Comparison of ENCODE assay signal across 8 cellular contexts in genomic region chr6:31680226-31680840, GRCh38. TPM values are rescaled to one million over a fixed set of nuclear protein-coding genes. Genes with fewer than 3 reads are reported as not detected.
A peak's percentile ranks its signal among the peaks of the same experiment; 100 is the strongest.
DNase-seq lines count a peak whose midpoint lies in the region; ATAC-seq and TF ChIP-seq lines count a peak whose summit lies in the region.

No MANE protein-coding gene starts in this region.

- H3K27me3 ChIP-seq in muscle layer of colon (ENCODE audit: control insufficient read depth in 1 of 2, insufficient read depth in 2 of 2, low read length in 2 of 2), result no peaks in the 10 kb centered on the region

- no peaks in the 10 kb centered on the region for H3K9me3 ChIP-seq in muscle layer of colon (ENCODE audit: low read length)

- H3K27ac ChIP-seq in muscle layer of colon (ENCODE audit: low read depth, low read length), result peak overlapping the region; percentile 12

- DNase-seq in activated naive CD4-positive, alpha-beta T cell treated with Interleukin-2 at 50 U/mL for 16 hours, result no peak
- DNase-seq in type B pancreatic cell (ENCODE audit: extremely low spot score, unreplicated experiment) (no peak), NCI-H1105 (lab: John Stamatoyannopoulos, UW) (no peak)

- TF ChIP-seq CTCF in brain (conservative IDR thresholded peaks at IDR 0.05) (no peak), type B pancreatic cell (conservative IDR thresholded peaks at IDR 0.05) (no peak)

- peaks cover 13% of the 10 kb centered on the region for H3K4me1 ChIP-seq in muscle layer of colon (ENCODE audit: insufficient read depth, low read length)

- peak overlapping the region; percentile 28 for H3K9ac ChIP-seq in muscle layer of colon (ENCODE audit: low read length)

- peaks cover 24% of the 10 kb centered on the region for H3K4me1 Mint-ChIP-seq in activated naive CD4-positive, alpha-beta T cell treated with anti-CD3 and anti-CD28 coated beads, Interleukin-2, amount 50 U/mL, for 24 hours
- H3K4me1 Mint-ChIP-seq in brain (peaks cover 38% of the 10 kb centered on the region), type B pancreatic cell (ENCODE audit: unreplicated experiment) (peaks cover 20% of the 10 kb centered on the region)

- H3K9me3 Mint-ChIP-seq in activated naive CD4-positive, alpha-beta T cell treated with anti-CD3 and anti-CD28 coated beads, Interleukin-2, amount 50 U/mL, for 24 hours, result no peaks in the 10 kb centered on the region
- H3K9me3 Mint-ChIP-seq in brain, result peaks cover 0 to 2% (median 0%) of the 10 kb centered on the region in 5 experiments
- no peaks in the 10 kb centered on the region for H3K9me3 Mint-ChIP-seq in type B pancreatic cell

- no peaks in the 10 kb centered on the region for H3K36me3 ChIP-seq in muscle layer of colon (ENCODE audit: insufficient read depth, low read length)

- H3K4me3 ChIP-seq in muscle layer of colon (ENCODE audit: low read depth in 1 of 2, low read length in 2 of 2), result no peak overlapping the region

- peak overlapping the region; percentile 89 for H3K4me3 Mint-ChIP-seq in activated naive CD4-positive, alpha-beta T cell treated with anti-CD3 and anti-CD28 coated beads, Interleukin-2, amount 50 U/mL, for 24 hours
- H3K4me3 Mint-ChIP-seq in brain (peak overlapping the region; percentile 76 to 85 (median 78)), type B pancreatic cell (peak overlapping the region; percentile 87)

- peak overlapping the region; percentile 71 for H3K27ac Mint-ChIP-seq in activated naive CD4-positive, alpha-beta T cell treated with anti-CD3 and anti-CD28 coated beads, Interleukin-2, amount 50 U/mL, for 24 hours
- H3K27ac Mint-ChIP-seq in brain (peak overlapping the region in 4 of 5 experiments; percentile 52 to 89 (median 78)), type B pancreatic cell (peak overlapping the region; percentile 77)

- H3K36me3 Mint-ChIP-seq in activated naive CD4-positive, alpha-beta T cell treated with anti-CD3 and anti-CD28 coated beads, Interleukin-2, amount 50 U/mL, for 24 hours, result no peaks in the 10 kb centered on the region
- H3K36me3 Mint-ChIP-seq in brain (peaks cover 10% of the 10 kb centered on the region), type B pancreatic cell (no peaks in the 10 kb centered on the region)

- H3K27me3 Mint-ChIP-seq in activated naive CD4-positive, alpha-beta T cell treated with anti-CD3 and anti-CD28 coated beads, Interleukin-2, amount 50 U/mL, for 24 hours, result no peaks in the 10 kb centered on the region
- H3K27me3 Mint-ChIP-seq in brain (peaks cover 21% of the 10 kb centered on the region), type B pancreatic cell (no peaks in the 10 kb centered on the region)

- ATAC-seq in HG02870 (IDR thresholded peaks at IDR 0.05; ENCODE audit: unreplicated experiment) (no peak), GM21737 (IDR thresholded peaks at IDR 0.05; ENCODE audit: unreplicated experiment) (no peak)

RNA-seq across cellular contexts. Expression of gene LY6G5C, which starts 0.5 kb away (rescaled TPM):
- 7.6 TPM for polyA plus RNA-seq in brain (ENCODE audit: insufficient read depth, low read depth, low replicate concordance)
- total RNA-seq in type B pancreatic cell (ENCODE audit: low replicate concordance), result 2.0 and 2.3 TPM in 2 replicates

RNA-seq across cellular contexts. Expression of gene LY6G5B, which starts 10.6 kb away (rescaled TPM):
- polyA plus RNA-seq in brain (ENCODE audit: insufficient read depth, low read depth, low replicate concordance), result 4.1 TPM
- 13.9 and 22.0 TPM in 2 replicates for total RNA-seq in type B pancreatic cell (ENCODE audit: low replicate concordance)

RNA-seq across cellular contexts. Expression of gene CSNK2B, which starts 14.5 kb away (rescaled TPM):
- polyA plus RNA-seq in brain (ENCODE audit: insufficient read depth, low read depth, low replicate concordance), result 504 TPM
- total RNA-seq in type B pancreatic cell (ENCODE audit: low replicate concordance), result 142 and 175 TPM in 2 replicates

RNA-seq across cellular contexts. Expression of gene GPANK1, which starts 15.5 kb away (rescaled TPM):
- 82.4 TPM for polyA plus RNA-seq in brain (ENCODE audit: insufficient read depth, low read depth, low replicate concordance)
- 17.6 and 20.2 TPM in 2 replicates for total RNA-seq in type B pancreatic cell (ENCODE audit: low replicate concordance)

RNA-seq across cellular contexts. Expression of gene C6orf47, which starts 19.8 kb away (rescaled TPM):
- 29.4 TPM for polyA plus RNA-seq in brain (ENCODE audit: insufficient read depth, low read depth, low replicate concordance)
- total RNA-seq in type B pancreatic cell (ENCODE audit: low replicate concordance), result 22.3 and 28.1 TPM in 2 replicates
